Comparison of ENCODE assay signal across 14 cellular contexts in genomic region chr1:230752407-230752806, GRCh38. TPM values are rescaled to one million over a fixed set of nuclear protein-coding genes. Genes with fewer than 3 reads are reported as not detected.
A peak's percentile ranks its signal among the peaks of the same experiment; 100 is the strongest.
DNase-seq lines count a peak whose midpoint lies in the region; ATAC-seq and TF ChIP-seq lines count a peak whose summit lies in the region.
"Had no signal": no experiment of that assay in that cellular context is flagged by ENCODE, and none has a peak within 500 bp of the region (broad histone marks: within the 10 kb centered on the region; RNA-seq: fewer than 3 reads in every experiment).

No MANE protein-coding gene starts in this region.

- TF ChIP-seq POLR2A in esophagus squamous epithelium (IDR thresholded peaks at IDR 0.05), result no peak

- POLR2A ChIA-PET in RWPE1 (lab: Yijun Ruan, JAX; ENCODE audit: low non-redundant PET), result no interaction called here

- no peak overlapping the region for H3K4me2 ChIP-seq in mesenchymal stem cell (ENCODE audit: low read length, poor library complexity, severe bottlenecking)

- H3K27ac ChIP-seq in right atrium auricular region (no peak overlapping the region), angular gyrus (ENCODE audit: low read depth, low read length) (peak overlapping the region; percentile 100), mesenchymal stem cell (ENCODE audit: low read length, poor library complexity, severe bottlenecking) (no peak overlapping the region), upper lobe of right lung (peak overlapping the region; percentile 24), RWPE1 (no peak overlapping the region), esophagus squamous epithelium (no peak overlapping the region)
- H3K27ac ChIP-seq: tibial artery had no signal

- TF ChIP-seq CTCF in right atrium auricular region (IDR thresholded peaks at IDR 0.05) (no peak), upper lobe of right lung (IDR thresholded peaks at IDR 0.05) (no peak), RWPE1 (conservative IDR thresholded peaks at IDR 0.05; ENCODE audit: low read depth) (no peak), esophagus squamous epithelium (IDR thresholded peaks at IDR 0.05) (no peak)

- H4K8ac ChIP-seq in mesenchymal stem cell (ENCODE audit: low read length), result no peak overlapping the region

- H3K18ac ChIP-seq in mesenchymal stem cell (ENCODE audit: low read depth in 1 of 2, low read length in 2 of 2), result no peak overlapping the region

- no peak overlapping the region for H2BK120ac ChIP-seq in mesenchymal stem cell (ENCODE audit: low read depth, low read length)

- H3K4me3 ChIP-seq in right atrium auricular region (no peak overlapping the region), mesenchymal stem cell (ENCODE audit: insufficient read depth in 1 of 2, low read depth in 1 of 2, low read length in 2 of 2) (no peak overlapping the region), upper lobe of right lung (no peak overlapping the region), esophagus squamous epithelium (no peak overlapping the region)
- H3K4me3 ChIP-seq: tibial artery had no signal

- CTCF ChIA-PET in RWPE1 (lab: Yijun Ruan, JAX), result interaction anchor here (0.7 kb wide), 1 partner anchor 53 kb away, joined by 3 read pairs; no protein-coding TSS in a partner anchor

- H2AFZ ChIP-seq in mesenchymal stem cell (ENCODE audit: low read depth, low read length), result no peak overlapping the region

- H3K23ac ChIP-seq in mesenchymal stem cell (ENCODE audit: low read length in 2 of 2), result no peak overlapping the region

- H3K9me3 ChIP-seq in right atrium auricular region, result no peaks in the 10 kb centered on the region
- no peaks in the 10 kb centered on the region for H3K9me3 ChIP-seq in mesenchymal stem cell (ENCODE audit: control insufficient read depth, low read length)
- no peaks in the 10 kb centered on the region for H3K9me3 ChIP-seq in upper lobe of right lung
- H3K9me3 ChIP-seq in esophagus squamous epithelium, result no peaks in the 10 kb centered on the region
- H3K9me3 ChIP-seq: tibial artery had no signal

- no peak overlapping the region for H3K9ac ChIP-seq in mesenchymal stem cell (ENCODE audit: low read length)

- H3K27me3 ChIP-seq in right atrium auricular region (no peaks in the 10 kb centered on the region), mesenchymal stem cell (ENCODE audit: control insufficient read depth in 1 of 2, insufficient read depth in 1 of 2, low read length in 2 of 2) (peaks cover 0 to 15% of the 10 kb centered on the region in 2 experiments), upper lobe of right lung (no peaks in the 10 kb centered on the region), esophagus squamous epithelium (peaks cover 0 to 20% (median 0%) of the 10 kb centered on the region in 4 donors)
- H3K27me3 ChIP-seq: tibial artery had no signal

- no peak for DNase-seq in Right ventricle myocardium inferior (ENCODE audit: missing footprints)
- DNase-seq in right atrium auricular region (ENCODE audit: low spot score), result no peak
- no peak for DNase-seq in mesenchymal stem cell
- DNase-seq in upper lobe of right lung, result peak; percentile 87
- DNase-seq in RWPE1 (ENCODE audit: low spot score), result no peak
- no peak for DNase-seq in SW480 (ENCODE audit: low spot score)
- DNase-seq in esophagus squamous epithelium (lab: John Stamatoyannopoulos, UW), result no peak
- DNase-seq: ACHN, IMR-90, tibial artery had no signal

- H3K4me1 ChIP-seq in right atrium auricular region (peaks cover 0 to 36% of the 10 kb centered on the region in 2 donors), mesenchymal stem cell (ENCODE audit: control insufficient read depth, insufficient read depth, low read depth, low read length) (peaks cover 21% of the 10 kb centered on the region), upper lobe of right lung (peaks cover 13% of the 10 kb centered on the region), esophagus squamous epithelium (peaks cover 0 to 23% (median 4%) of the 10 kb centered on the region in 3 donors)

- H2BK15ac ChIP-seq in mesenchymal stem cell (ENCODE audit: low read depth, poor library complexity, severe bottlenecking), result peak overlapping the region; percentile 49

- no peak overlapping the region for H4K91ac ChIP-seq in mesenchymal stem cell (ENCODE audit: low read length)

- H3K14ac ChIP-seq in mesenchymal stem cell (ENCODE audit: low read length in 2 of 2), result no peak overlapping the region

- intact Hi-C loops in Right ventricle myocardium inferior (cut with DNase I), result no loop called here
- intact Hi-C loops in upper lobe of right lung (cut with DNase I), result no loop called here
- intact Hi-C loops in esophagus squamous epithelium (cut with DNase I), result no loop called here

- no peak overlapping the region for H2BK5ac ChIP-seq in mesenchymal stem cell (ENCODE audit: low read depth, low read length, poor library complexity, severe bottlenecking)

- WGBS in mesenchymal stem cell, result 78% methylated on average over 5 of the region's 6 CpGs
- WGBS in esophagus squamous epithelium, 2 donors, result 55 to 89% methylated on average over 2 to 3 of the region's 6 CpGs

- peak; percentile 36 for ATAC-seq in Right ventricle myocardium inferior
- peak; percentile 79 for ATAC-seq in upper lobe of right lung
- ATAC-seq: HCT116 had no signal

- peak overlapping the region in 1 of 2 experiments; percentile 8 for H3K4ac ChIP-seq in mesenchymal stem cell (ENCODE audit: low read depth in 1 of 2, low read length in 2 of 2)

- no peak overlapping the region for H2AK5ac ChIP-seq in mesenchymal stem cell (ENCODE audit: low read length, severe bottlenecking)

- no peaks in the 10 kb centered on the region for H3K79me1 ChIP-seq in mesenchymal stem cell (replicated peaks; ENCODE audit: low read length, poor library complexity, severe bottlenecking)

- H3K36me3 ChIP-seq in right atrium auricular region (no peaks in the 10 kb centered on the region), mesenchymal stem cell (ENCODE audit: control insufficient read depth in 1 of 2, insufficient read depth in 2 of 2, low read depth in 1 of 2, low read length in 2 of 2) (no peaks in the 10 kb centered on the region), upper lobe of right lung (no peaks in the 10 kb centered on the region), esophagus squamous epithelium (no peaks in the 10 kb centered on the region)
- H3K36me3 ChIP-seq: tibial artery had no signal

- H2BK12ac ChIP-seq in mesenchymal stem cell (ENCODE audit: low read length in 2 of 2), result peak overlapping the region; percentile 7 to 32

RNA-seq across cellular contexts. Expression of gene CAPN9, which starts 5.2 kb away (rescaled TPM):
- total RNA-seq in Right ventricle myocardium inferior (0.27 TPM), right atrium auricular region (not detected), upper lobe of right lung (21.8 TPM), esophagus squamous epithelium (under 1 TPM in 1 of 4 donors, not detected in 3; 0.38 TPM)
- 0.21 TPM for polyA plus RNA-seq in mesenchymal stem cell (2013, experiment 1 of 2)
- 0.12 TPM for polyA plus RNA-seq in mesenchymal stem cell (2013, experiment 2 of 2)
- total RNA-seq: dermis microvascular lymphatic vessel endothelial cell, IMR-90 had no signal
- polyA plus RNA-seq: IMR-90, keratinocyte had no signal

RNA-seq across cellular contexts. Expression of gene AGT, which starts 38.5 kb away (rescaled TPM):
- 74.5 TPM for total RNA-seq in Right ventricle myocardium inferior
- total RNA-seq in right atrium auricular region, result 100 to 1,000 TPM in 1 of 2 donors, 10 to 100 TPM in 1; 86.3 to 152 TPM
- 30.4 TPM for polyA plus RNA-seq in mesenchymal stem cell (2013, experiment 1 of 2)
- 30.9 TPM for polyA plus RNA-seq in mesenchymal stem cell (2013, experiment 2 of 2)
- total RNA-seq in upper lobe of right lung, result 1.8 TPM
- under 1 TPM in 3 of 4 donors, not detected in 1; 0.21 to 0.95 (median 0.40) TPM for total RNA-seq in esophagus squamous epithelium
- total RNA-seq: dermis microvascular lymphatic vessel endothelial cell had no signal
- polyA plus RNA-seq: keratinocyte had no signal

Comparison
In these comparisons a context has a peak if more than half of its experiments do, and no peak if none do; other contexts are left out.
1. H3K27ac ChIP-seq: peak in angular gyrus (single experiment) and upper lobe of right lung (single experiment); none in right atrium auricular region (0 of 2), mesenchymal stem cell (single experiment), RWPE1 (single experiment) and esophagus squamous epithelium (0 of 4).
2. RNA of gene CAPN9, which starts 5.2 kb away (total RNA-seq): 21.8 TPM in upper lobe of right lung (single experiment); 0.27 TPM in Right ventricle myocardium inferior (single experiment), not detected in right atrium auricular region and 0.38 TPM in esophagus squamous epithelium; every median in the first group is over 10 times any median in the second.
3. RNA of gene AGT, which starts 38.5 kb away (total RNA-seq): 86.3 to 152 TPM in right atrium auricular region and 74.5 TPM in Right ventricle myocardium inferior (single experiment); 1.8 TPM in upper lobe of right lung (single experiment) and 0.21 to 0.95 TPM in esophagus squamous epithelium; every median in the first group is over 10 times any median in the second.